8 cellular contexts compared by ENCODE assay signal in the genomic region with DNA sequence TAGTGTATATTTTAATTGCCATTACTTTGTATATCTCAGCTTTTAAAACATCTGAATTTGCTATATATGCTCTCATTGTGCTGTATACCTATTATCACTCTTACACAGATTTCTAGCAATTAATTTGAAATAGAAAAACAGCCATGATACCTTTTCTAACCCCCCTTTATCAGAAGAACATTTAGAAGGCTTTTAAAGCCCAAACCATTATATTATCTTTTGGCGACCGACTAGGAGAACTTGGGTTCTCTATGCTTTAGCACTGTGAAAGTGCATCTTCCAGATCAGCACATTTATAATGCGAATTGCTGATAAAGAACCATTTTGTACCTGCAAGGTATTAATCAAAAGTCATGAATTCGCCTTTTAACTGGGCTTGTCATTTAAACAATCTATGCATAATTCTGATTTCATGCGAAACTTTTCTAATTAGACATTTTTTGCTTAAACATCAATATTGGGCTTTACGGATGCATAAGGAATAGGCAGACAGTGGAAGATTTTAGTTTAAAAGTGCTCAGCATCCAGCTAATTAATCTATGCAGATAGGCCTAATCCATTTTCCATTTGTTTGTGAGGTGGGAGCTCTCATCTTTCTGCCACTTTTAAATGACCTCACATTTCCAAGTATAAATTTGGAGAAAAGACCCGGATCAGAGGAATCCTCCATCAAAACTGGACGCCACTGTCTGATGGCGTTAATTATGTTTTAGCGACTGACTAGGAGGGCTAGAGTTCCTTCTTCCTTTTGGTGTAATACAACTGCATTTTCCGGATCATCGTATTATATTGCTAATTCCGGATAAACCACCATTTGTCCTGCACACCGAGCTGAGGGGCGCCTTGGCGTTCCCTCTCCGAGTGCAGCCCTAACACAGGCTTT. TPM values are rescaled to one million over a fixed set of nuclear protein-coding genes. Genes with fewer than 3 reads are reported as not detected.
DNase-seq lines count a peak whose midpoint lies in the region; TF ChIP-seq lines count a peak whose summit lies in the region.

No MANE protein-coding gene starts in this region.

- H3K36me3 ChIP-seq in SJSA1 (peaks cover 11% of the 10 kb centered on the region), sigmoid colon (peaks cover 0 to 9% (median 0%) of the 10 kb centered on the region in 4 donors)

- TF ChIP-seq CTCF in HFF-Myc (IDR thresholded peaks at IDR 0.05; ENCODE audit: low read depth, low read length, missing control alignments) (no peak), fibroblast of pulmonary artery (IDR thresholded peaks at IDR 0.05; ENCODE audit: low read length, missing control alignments) (no peak), sigmoid colon (IDR thresholded peaks at IDR 0.05) (no peak)

- H3K27ac ChIP-seq in SJSA1 (peak overlapping the region; percentile 88), sigmoid colon (peak overlapping the region; percentile 95 to 99 (median 97))

- TF ChIP-seq EP300 in sigmoid colon (IDR thresholded peaks at IDR 0.05) = no peak

- 28 to 31% methylated on average over 17 of the region's 17 CpGs for WGBS in sigmoid colon, 2 donors

- H3K9me3 ChIP-seq in SJSA1 (replicated peaks) (no peaks in the 10 kb centered on the region), sigmoid colon (no peaks in the 10 kb centered on the region)

- H3K4me1 ChIP-seq in SJSA1 (replicated peaks) = peaks cover 16% of the 10 kb centered on the region
- peaks cover 0 to 62% (median 28%) of the 10 kb centered on the region in 4 donors for H3K4me1 ChIP-seq in sigmoid colon

- no peak for TF ChIP-seq POLR2A in sigmoid colon (IDR thresholded peaks at IDR 0.05)

- intact Hi-C loops in sigmoid colon (cut with DNase I) = loop anchor here (1.0 to 10.0 kb wide), 4 partner anchors 15 to 1902 kb away; partner anchors contain the start of genes BMI1, DNAJC1 and OTUD1

- no peaks in the 10 kb centered on the region for H3K27me3 ChIP-seq in SJSA1 (replicated peaks)
- no peaks in the 10 kb centered on the region for H3K27me3 ChIP-seq in sigmoid colon

- DNase-seq in NCI-H1694 treated with DMSO at 0.1 percent for 48 hours (lab: John Stamatoyannopoulos, UW) = peak; percentile 53
- DNase-seq in NCI-H1694 (lab: John Stamatoyannopoulos, UW) = no peak
- DNase-seq in HFF-Myc (ENCODE audit: extremely low read depth, low read depth) = no peak
- DNase-seq in SJSA1 (ENCODE audit: low read depth in 1 of 2, low spot score in 2 of 2) = no peak
- DNase-seq in fibroblast of pulmonary artery (ENCODE audit: low read depth) = no peak
- DNase-seq in sigmoid colon = no peak
- no peak for DNase-seq in NOMO-1 treated with dmso at 0.1 percent for 144 hours (lab: John Stamatoyannopoulos, UW; ENCODE audit: unreplicated experiment)
- no peak for DNase-seq in AG20443 (ENCODE audit: low spot score)

- H3K4me3 ChIP-seq in HFF-Myc (replicated peaks; ENCODE audit: low read depth, low read length) (peak overlapping the region; percentile 52), SJSA1 (peak overlapping the region; percentile 57), fibroblast of pulmonary artery (replicated peaks; ENCODE audit: low read depth, low read length) (peak overlapping the region; percentile 61), sigmoid colon (peak overlapping the region; percentile 41 to 93 (median 92))

RNA-seq across cellular contexts. Expression of gene MLLT10, which starts 1.1 kb away (rescaled TPM):
- 21.7 and 35.3 TPM in 2 replicates for total RNA-seq in SJSA1 (2014; rRNA removed; shearing (Covaris generic))
- 10 to 100 TPM; 36.0 to 53.7 (median 45.1) TPM for total RNA-seq in sigmoid colon
- polyA plus RNA-seq in sigmoid colon = 10 to 100 TPM in 2 of 3 donors, 1 to 10 TPM in 1; 8.6 to 16.1 (median 10.2) TPM

RNA-seq across cellular contexts. Expression of gene SKIDA1, which starts 7.5 kb away (rescaled TPM):
- total RNA-seq in SJSA1 (2014; rRNA removed; shearing (Covaris generic)) = 0.72 and 1.7 TPM in 2 replicates
- total RNA-seq in sigmoid colon = 1 to 10 TPM in 3 of 4 donors, under 1 TPM in 1; 0.82 to 4.2 (median 3.4) TPM
- under 1 TPM in 1 of 3 donors, not detected in 2; 0.10 TPM for polyA plus RNA-seq in sigmoid colon
